ENCODE assay signal across 12 cellular contexts in the genomic region with DNA sequence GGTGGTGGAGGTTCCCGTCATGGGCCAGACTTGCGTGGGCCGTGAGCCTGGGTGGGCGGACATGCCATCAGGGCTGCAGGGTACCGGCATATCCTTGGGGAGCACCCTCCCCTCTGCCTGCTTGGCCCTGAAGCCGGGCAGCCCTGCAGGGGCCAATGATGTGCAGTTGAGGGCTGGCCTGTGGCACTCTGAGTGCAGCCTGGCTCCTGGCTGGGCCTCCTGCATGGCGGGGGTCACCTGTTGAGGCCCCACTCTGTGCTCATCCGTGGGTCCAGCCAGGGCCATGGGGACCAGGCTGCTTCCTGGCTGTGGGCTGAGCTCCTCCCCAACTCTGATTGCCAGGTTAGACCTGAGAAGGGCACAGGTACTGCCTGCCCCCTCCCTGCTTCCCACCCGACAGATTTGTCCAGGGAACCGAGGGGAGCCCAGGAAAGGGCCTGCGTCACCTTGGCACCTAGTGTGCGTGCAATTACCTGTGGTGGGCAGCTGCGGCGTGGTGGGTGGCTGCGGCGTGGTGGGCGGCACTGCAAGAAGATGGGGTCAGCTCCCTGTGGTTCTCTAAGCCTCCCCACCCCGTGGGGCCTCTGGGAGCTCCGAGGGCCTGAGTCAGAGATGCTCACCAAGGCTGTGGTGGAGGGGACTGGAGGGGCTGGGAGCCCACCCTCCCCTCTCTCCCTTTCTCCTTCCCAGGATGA. TPM values are rescaled to one million over a fixed set of nuclear protein-coding genes. Genes with fewer than 3 reads are reported as not detected.
"Had no signal": no experiment of that assay in that cellular context is flagged by ENCODE, and none has a peak within 500 bp of the region (broad histone marks: within the 10 kb centered on the region; RNA-seq: fewer than 3 reads in every experiment).

No MANE protein-coding gene starts in this region.

- H3K27ac ChIP-seq: GM23248, HL-60, KMS-11 had no signal

- H3K4me3 ChIP-seq: GM23248 had no signal

- H3K9ac ChIP-seq: GM23248, KMS-11 had no signal

- H2AFZ ChIP-seq: GM23248 had no signal

- FAIRE-seq: H54, HepG2 had no signal

- H3K4me2 ChIP-seq: KMS-11 had no signal

- DNase-seq: GM23248, GOT3, H9, HCEC 1CT, HFFc6, KBM-7 had no signal

RNA-seq across cellular contexts. Expression of a gene that starts 16.2 kb away (rescaled TPM):
- total RNA-seq: GM23248, H9, HepG2, HFFc6, HT1080 had no signal
- polyA plus RNA-seq: GM23248, HepG2, IgD-negative memory B cell had no signal

RNA-seq across cellular contexts. Expression of a gene that starts 54.3 kb away (rescaled TPM):
- total RNA-seq: GM23248, H9, HepG2, HT1080 had no signal
- polyA plus RNA-seq: GM23248, HepG2, IgD-negative memory B cell had no signal
